ENCODE assay signal across 10 cellular contexts in genomic region chr16:20878682-20879147, GRCh38. TPM values are rescaled to one million over a fixed set of nuclear protein-coding genes. Genes with fewer than 3 reads are reported as not detected.
A peak's percentile ranks its signal among the peaks of the same experiment; 100 is the strongest.
DNase-seq lines count a peak whose midpoint lies in the region; ATAC-seq, FAIRE-seq and TF ChIP-seq lines count a peak whose summit lies in the region.
"Had no signal": no experiment of that assay in that cellular context is flagged by ENCODE, and none has a peak within 500 bp of the region (broad histone marks: within the 10 kb centered on the region; RNA-seq: fewer than 3 reads in every experiment).

No MANE protein-coding gene starts in this region.

- H3K9me3 Mint-ChIP-seq in chondrocyte (ENCODE audit: low read depth) = peaks cover 4% of the 10 kb centered on the region
- H3K9me3 Mint-ChIP-seq in memory B cell = no peaks in the 10 kb centered on the region
- H3K9me3 Mint-ChIP-seq: brain had no signal

- peaks cover 62% of the 10 kb centered on the region for H3K4me1 ChIP-seq in A549
- peaks cover 38 to 42% of the 10 kb centered on the region in 2 experiments for H3K4me1 ChIP-seq in HCT116 (ENCODE audit: control insufficient read depth in 1 of 2, insufficient read depth in 2 of 2, low read length in 2 of 2)

- no peaks in the 10 kb centered on the region for H3K36me3 ChIP-seq in HCT116 (ENCODE audit: control insufficient read depth in 1 of 2, insufficient read depth in 2 of 2, low read length in 2 of 2)

- ATAC-seq in A549 (peak in 1 of 2 experiments; percentile 12; a peak in 3 of 6 replicates), HCT116 (peak; percentile 37), memory B cell (ENCODE audit: low read depth) (no peak), GM21447 (IDR thresholded peaks at IDR 0.05; ENCODE audit: unreplicated experiment) (no peak)

- DNase-seq in A549 (ENCODE audit: low read depth in 1 of 2, low spot score in 1 of 2) (no peak), HCT116 (ENCODE audit: low read depth, low spot score) (no peak), chondrocyte (ENCODE audit: low spot score) (no peak), memory B cell (ENCODE audit: low spot score in 2 of 2) (no peak), NCI-H2196 (lab: John Stamatoyannopoulos, UW; ENCODE audit: unreplicated experiment) (no peak), inferior parietal cortex (ENCODE audit: extremely low spot score) (no peak), NCI-H345 treated with DMSO at 0.1 percent for 48 hours (lab: John Stamatoyannopoulos, UW; ENCODE audit: unreplicated experiment) (no peak)

- H3K9me2 ChIP-seq in HCT116 (ENCODE audit: insufficient read depth) = no peaks in the 10 kb centered on the region

- H3K9me3 ChIP-seq in A549 (no peaks in the 10 kb centered on the region), HCT116 (ENCODE audit: control insufficient read depth in 1 of 2, insufficient read depth in 1 of 2, low read depth in 1 of 2, low read length in 2 of 2) (no peaks in the 10 kb centered on the region)
- H3K9me3 ChIP-seq: BLaER1 had no signal

- peak overlapping the region; percentile 67 for H3K4me2 ChIP-seq in A549
- H3K4me2 ChIP-seq in HCT116 (ENCODE audit: low read length) = peak overlapping the region; percentile 60

- no peaks in the 10 kb centered on the region for H3K27me3 ChIP-seq in HCT116 (ENCODE audit: insufficient read depth, low read length)
- H3K27me3 ChIP-seq: BLaER1 had no signal

- no TSS peak for BruUV-seq in HCT116 (replicated peaks; lab: Mats Ljungman, UMichigan)

- CTCF ChIA-PET in A549 (lab: Yijun Ruan, JAX) (interaction anchor here (0.6 to 5.7 kb wide), 4 partner anchors 13 to 29 kb away, joined by 3 to 49 read pairs (median 3); no protein-coding TSS in a partner anchor), HCT116 (lab: Charles Lee) (interaction anchor here (1.7 kb wide), 1 partner anchor 10 kb away, joined by 5 read pairs; no protein-coding TSS in a partner anchor)

- H4K20me1 ChIP-seq in HCT116 (ENCODE audit: insufficient read depth) = no peaks in the 10 kb centered on the region

- TF ChIP-seq POLR2A in A549 (IDR thresholded peaks at IDR 0.05; ENCODE audit: low read length) = no peak
- no peak for TF ChIP-seq POLR2A in HCT116 (IDR thresholded peaks at IDR 0.05; ENCODE audit: borderline replicate concordance, extremely low read depth, insufficient read depth, insufficient read length)

- intact Hi-C loops in HCT116 (cut with micrococcal nuclease) = no loop called here

- H3K36me3 Mint-ChIP-seq in chondrocyte (ENCODE audit: low read depth) (no peaks in the 10 kb centered on the region), memory B cell (no peaks in the 10 kb centered on the region)

- H3K4me3 ChIP-seq in A549 = no peak overlapping the region; the same call in 2 of the 3 replicates
- no peak overlapping the region for H3K4me3 ChIP-seq in HCT116 (replicated peaks in 1 of 2; ENCODE audit: low read depth in 1 of 2, low read length in 2 of 2)
- H3K4me3 ChIP-seq: BLaER1 had no signal

- RAD21 ChIA-PET in HCT116 (lab: Charles Lee; ENCODE audit: low non-redundant PET in 1 of 2, low total read pairs in 2 of 2, uncharacterized antibody in 2 of 2, unreplicated experiment in 2 of 2) = no interaction called here

- peak overlapping the region; percentile 88 for H3K27ac Mint-ChIP-seq in chondrocyte (ENCODE audit: unreplicated experiment)
- peak overlapping the region; percentile 45 for H3K27ac Mint-ChIP-seq in memory B cell

- H3K4me1 Mint-ChIP-seq in chondrocyte (ENCODE audit: low read depth) (peaks cover 77% of the 10 kb centered on the region), memory B cell (peaks cover 28% of the 10 kb centered on the region)

- H3K4me3 Mint-ChIP-seq in chondrocyte (ENCODE audit: unreplicated experiment) (peak overlapping the region; percentile 44), memory B cell (no peak overlapping the region)
- H3K4me3 Mint-ChIP-seq: brain had no signal

- H3K79me2 ChIP-seq in HCT116 (ENCODE audit: insufficient read depth, low read length) = peaks cover 86% of the 10 kb centered on the region

- no peak for TF ChIP-seq CTCF in A549 (IDR thresholded peaks at IDR 0.05)
- no peak for TF ChIP-seq CTCF in HCT116 (IDR thresholded peaks at IDR 0.05 in 2 of 3, conservative IDR thresholded peaks at IDR 0.05 in 1 of 3; ENCODE audit: borderline replicate concordance in 1 of 3, insufficient read depth in 1 of 3, low read depth in 2 of 3, low read length in 2 of 3)
- no peak for TF ChIP-seq CTCF in chondrocyte (IDR thresholded peaks at IDR 0.05)

- H3K27me3 Mint-ChIP-seq in chondrocyte (ENCODE audit: low read depth) (no peaks in the 10 kb centered on the region), memory B cell (no peaks in the 10 kb centered on the region)

- no peak for FAIRE-seq in A549 (lab: Jason Lieb, UNC)

- H3K27ac ChIP-seq in A549 = peak overlapping the region; percentile 55 to 80
- H3K27ac ChIP-seq in HCT116 (ENCODE audit: low read depth, low read length) = peak overlapping the region; percentile 52; the same call in 1 of the 2 replicates
- H3K27ac ChIP-seq: BLaER1 had no signal

- WGBS in A549 (ENCODE audit: missing lambda C conversion rate) = 52% methylated on average over 5 of the region's 5 CpGs

- no peak for TF ChIP-seq EP300 in A549 (IDR thresholded peaks at IDR 0.05)

- no peak overlapping the region for H2AFZ ChIP-seq in HCT116 (ENCODE audit: low read depth, low read length, poor library complexity, severe bottlenecking)

- H3K9ac ChIP-seq in HCT116 (ENCODE audit: low read length) = peak overlapping the region; percentile 23
- H3K9ac ChIP-seq: BLaER1 had no signal

- POLR2A ChIA-PET in A549 (lab: Yijun Ruan, JAX) = no interaction called here
- POLR2A ChIA-PET in HCT116 (lab: Charles Lee) = interaction anchor here (1.3 kb wide), 1 partner anchor 13 kb away, joined by 4 read pairs; no protein-coding TSS in a partner anchor

- TF ChIP-seq RAD21 in A549 (conservative IDR thresholded peaks at IDR 0.05 in 1 of 2, IDR thresholded peaks at IDR 0.05 in 1 of 2) = no peak
- TF ChIP-seq RAD21 in HCT116 (IDR thresholded peaks at IDR 0.05; ENCODE audit: low read depth) = no peak

TF ChIP-seq in A549, 52 proteins besides CTCF, POLR2A, EP300 and RAD21 (continues in another document):
- no peak for TF ChIP-seq ATOH8 (CRISPR knock-in tag; IDR thresholded peaks at IDR 0.05; ENCODE audit: low read depth)
- TF ChIP-seq HOXA7 (CRISPR knock-in tag; IDR thresholded peaks at IDR 0.05) = no peak
- TF ChIP-seq JUNB (IDR thresholded peaks at IDR 0.05) = no peak
- TF ChIP-seq PHF8 (IDR thresholded peaks at IDR 0.05; ENCODE audit: borderline replicate concordance, low read depth) = no peak
- TF ChIP-seq JUN (IDR thresholded peaks at IDR 0.05) = no peak
- TF ChIP-seq E2F6 (IDR thresholded peaks at IDR 0.05; ENCODE audit: borderline replicate concordance, low read depth) = no peak

TF ChIP-seq in HCT116, 20 proteins besides CTCF, POLR2A, EP300 and RAD21:
- no peak for TF ChIP-seq FOSL1 (IDR thresholded peaks at IDR 0.05; ENCODE audit: low read depth)
- no peak for TF ChIP-seq CBX3 (IDR thresholded peaks at IDR 0.05; ENCODE audit: low read depth)
- TF ChIP-seq ELF1 (IDR thresholded peaks at IDR 0.05; ENCODE audit: borderline replicate concordance, low read depth) = no peak
- no peak for TF ChIP-seq ZFX (IDR thresholded peaks at IDR 0.05)
TF ChIP-seq in HCT116: peak in this region for 0.

RNA-seq across cellular contexts. Expression of gene DCUN1D3, which starts 21.4 kb away (rescaled TPM):
- 7.2 and 7.5 TPM in 2 replicates for polyA plus RNA-seq in A549 (2011; rRNA removed)
- polyA plus RNA-seq in A549 (2012; cell fraction: cytosol; rRNA removed) = 2.1 and 2.3 TPM in 2 replicates
- polyA plus RNA-seq in A549 (2012; cell fraction: nucleus; rRNA removed) = 2.0 and 3.5 TPM in 2 replicates
- 5.2 to 5.9 TPM (median 5.9 TPM) in 3 replicates for polyA plus RNA-seq in A549 (2017; fragmentation: RNase III; extraction: RNeasy Plus Mini Kit Qiagen cat#74134 plus additional on column Dnase treatment)
- polyA minus RNA-seq in A549 (2011; rRNA and poly(A)+ RNA removed) = 16.4 and 17.8 TPM in 2 replicates
- total RNA-seq in HCT116 (2021; ENCODE audit: unreplicated experiment) = 16.4 TPM
- polyA plus RNA-seq in HCT116 (2012) = 7.4 and 7.7 TPM in 2 replicates
- 40.9 to 46.0 TPM (median 44.4 TPM) in 3 replicates for total RNA-seq in chondrocyte

RNA-seq across cellular contexts. Expression of gene LYRM1, which starts 21.9 kb away (rescaled TPM):
- 37.8 and 44.0 TPM in 2 replicates for polyA plus RNA-seq in A549 (2011; rRNA removed)
- polyA plus RNA-seq in A549 (2012; cell fraction: cytosol; rRNA removed) = 16.6 and 17.7 TPM in 2 replicates
- polyA plus RNA-seq in A549 (2012; cell fraction: nucleus; rRNA removed) = 3.8 and 6.5 TPM in 2 replicates
- 38.6 to 48.8 TPM (median 40.6 TPM) in 3 replicates for polyA plus RNA-seq in A549 (2017; fragmentation: RNase III; extraction: RNeasy Plus Mini Kit Qiagen cat#74134 plus additional on column Dnase treatment)
- 9.4 and 12.8 TPM in 2 replicates for polyA minus RNA-seq in A549 (2011; rRNA and poly(A)+ RNA removed)
- 26.7 TPM for total RNA-seq in HCT116 (2021; ENCODE audit: unreplicated experiment)
- polyA plus RNA-seq in HCT116 (2012) = 41.5 and 44.9 TPM in 2 replicates
- total RNA-seq in chondrocyte = 18.1 to 20.1 TPM (median 18.5 TPM) in 3 replicates
